In genomic region chr5:95375591-95375990, GRCh38 we compare ENCODE assay signal across 22 cellular contexts. TPM values are rescaled to one million over a fixed set of nuclear protein-coding genes. Genes with fewer than 3 reads are reported as not detected.
"Had no signal": no experiment of that assay in that cellular context is flagged by ENCODE, and none has a peak within 500 bp of the region (broad histone marks: within the 10 kb centered on the region; RNA-seq: fewer than 3 reads in every experiment).

No MANE protein-coding gene starts in this region.

- H3K4me3 ChIP-seq: gastrocnemius medialis, left ventricle myocardium inferior, pancreas, right lobe of liver, testis, upper lobe of right lung had no signal

- H3K4me1 ChIP-seq: gastrocnemius medialis, left ventricle myocardium inferior, pancreas, right lobe of liver, testis, upper lobe of right lung had no signal

- H3K9me3 ChIP-seq: gastrocnemius medialis, pancreas, right lobe of liver, testis, upper lobe of right lung had no signal

- ATAC-seq: activated CD4-positive, CD25-positive, alpha-beta regulatory T cell treated with anti-CD3 and anti-CD28 coated beads, Interleukin-2, amount 50 U/mL, for 24 hours; activated naive CD8-positive, alpha-beta T cell treated with anti-CD3 and anti-CD28 coated beads, Interleukin-2, amount 50 U/mL, for 24 hours; gastrocnemius medialis; pancreas; right lobe of liver; stimulated activated effector memory CD8-positive, alpha-beta T cell treated with anti-CD3 and anti-CD28 coated beads, Interleukin-12 subunit alpha, Interleukin-12 subunit beta, amount 100 ng/mL, for 72 hours; upper lobe of right lung had no signal

- H3K27ac ChIP-seq: gastrocnemius medialis, left ventricle myocardium inferior, pancreas, right lobe of liver, testis, upper lobe of right lung had no signal

- H3K27me3 ChIP-seq: gastrocnemius medialis, right lobe of liver, testis, upper lobe of right lung had no signal

- DNase-seq: activated CD4-positive, alpha-beta T cell treated with anti-CD3 and anti-CD28 coated beads, Interleukin-2, amount 50 U/mL, for 1 hour; activated CD8-positive, alpha-beta memory T cell treated with anti-CD3 and anti-CD28 coated beads, Interleukin-2, amount 50 U/mL, for 4 hours; activated effector memory CD4-positive, alpha-beta T cell treated with Interleukin-2 at 50 U/mL for 16 hours; activated naive CD4-positive, alpha-beta T cell treated with anti-CD3 and anti-CD28 coated beads, Interleukin-2, amount 10 ng/mL, durations not matched to agents 7 days and 5 days; activated naive CD8-positive, alpha-beta T cell treated with anti-CD3 and anti-CD28 coated beads, Interleukin-2, amount 50 U/mL, for 24 hours; activated T-cell treated with anti-CD3 and anti-CD28 coated beads, Interleukin-2, amount 50 U/mL, for 48 hours; aorta; effector CD4-positive, alpha-beta T cell; gastrocnemius medialis; head of caudate nucleus; left ventricle myocardium inferior; naive B cell; pancreas; right lobe of liver; stimulated activated CD4-positive, alpha-beta T cell treated with anti-CD3 and anti-CD28 coated beads, Interleukin-4, amount 100 ng/mL, for 24 hours; T1000; testis; upper lobe of right lung had no signal

- H3K36me3 ChIP-seq: gastrocnemius medialis, left ventricle myocardium inferior, pancreas, right lobe of liver, upper lobe of right lung had no signal

RNA-seq across cellular contexts. Expression of gene FAM81B, which starts 15.6 kb away (rescaled TPM):
- total RNA-seq: aorta; gastrocnemius medialis; right lobe of liver; T-helper 1 cell treated with Interleukin-12 subunit alpha and Interleukin-12 subunit beta and Interleukin-4 antibody, amounts not matched to agents 30 ng/mL and 1 ng/mL, for 36 hours; upper lobe of right lung had no signal
- polyA plus RNA-seq: aorta, esophagus had no signal
